9 cellular contexts compared by ENCODE assay signal in genomic region chr1:26771285-26771642, GRCh38. TPM values are rescaled to one million over a fixed set of nuclear protein-coding genes. Genes with fewer than 3 reads are reported as not detected.
DNase-seq lines count a peak whose midpoint lies in the region; ATAC-seq and TF ChIP-seq lines count a peak whose summit lies in the region.
"Had no signal": no experiment of that assay in that cellular context is flagged by ENCODE, and none has a peak within 500 bp of the region (broad histone marks: within the 10 kb centered on the region; RNA-seq: fewer than 3 reads in every experiment).

No MANE protein-coding gene starts in this region.

- H3K27me3 ChIP-seq in ACC112 (ENCODE audit: insufficient read depth, low read length), result no peaks in the 10 kb centered on the region

- H3K9me3 Mint-ChIP-seq in nephron progenitor cell, result no peaks in the 10 kb centered on the region

- DNase-seq in NCI-H524 (lab: John Stamatoyannopoulos, UW), result peak; percentile 9 to 39
- peak; percentile 73 for DNase-seq in dermis blood vessel endothelial cell
- DNase-seq in nephron progenitor cell, result no peak
- DNase-seq in UCSD-AML1 (lab: John Stamatoyannopoulos, UW; ENCODE audit: unreplicated experiment), result no peak
- DNase-seq in NCI-H1092 (lab: John Stamatoyannopoulos, UW), result no peak
- no peak for DNase-seq in NCI-H1105 (lab: John Stamatoyannopoulos, UW)
- DNase-seq: NCI-H2029 treated with DMSO at 0.1 percent for 48 hours had no signal

- H3K27ac ChIP-seq in ACC112 (ENCODE audit: low read depth, low read length), result peak overlapping the region; percentile 99

- no peaks in the 10 kb centered on the region for H3K27me3 Mint-ChIP-seq in nephron progenitor cell (ENCODE audit: low read depth, poor library complexity)

- no peak overlapping the region for H2AFZ ChIP-seq in ACC112 (ENCODE audit: low read length, unreplicated experiment)

- no peak for TF ChIP-seq CTCF in nephron progenitor cell (IDR thresholded peaks at IDR 0.05)

- H3K4me3 ChIP-seq in ACC112 (ENCODE audit: low read depth, low read length), result peak overlapping the region; percentile 34; the same call in 1 of the 2 replicates

- H3K4me3 Mint-ChIP-seq in nephron progenitor cell, result no peak overlapping the region

- H3K36me3 Mint-ChIP-seq in nephron progenitor cell (ENCODE audit: low read depth), result peaks cover 99% of the 10 kb centered on the region

- ATAC-seq in HG02642 (IDR thresholded peaks at IDR 0.05; ENCODE audit: poor library complexity, unreplicated experiment), result no peak

- H3K36me3 ChIP-seq in ACC112 (ENCODE audit: insufficient read depth, low read length), result peaks cover 58% of the 10 kb centered on the region

- H3K27ac Mint-ChIP-seq in nephron progenitor cell, result peak overlapping the region; percentile 88

- peaks cover 16% of the 10 kb centered on the region for H3K4me1 Mint-ChIP-seq in nephron progenitor cell

- H3K79me2 ChIP-seq in ACC112 (ENCODE audit: control insufficient read depth, insufficient read depth, low read length, unreplicated experiment), result no peaks in the 10 kb centered on the region

- H3K4me1 ChIP-seq in ACC112 (ENCODE audit: control insufficient read depth, insufficient read depth, low read length, unreplicated experiment), result peaks cover 56% of the 10 kb centered on the region

RNA-seq across cellular contexts. Expression of gene PIGV, which starts 16.5 kb away (rescaled TPM):
- total RNA-seq in dermis blood vessel endothelial cell, result 9.4 and 10.1 TPM in 2 replicates

RNA-seq across cellular contexts. Expression of gene ZDHHC18, which starts 55.2 kb away (rescaled TPM):
- total RNA-seq in dermis blood vessel endothelial cell, result 6.8 and 9.2 TPM in 2 replicates

Comparison
In these comparisons a context has a peak if more than half of its experiments do, and no peak if none do; other contexts are left out.
1. DNase-seq: peak in NCI-H524 (2 of 2) and dermis blood vessel endothelial cell (single experiment); none in nephron progenitor cell (single experiment), UCSD-AML1 (single experiment), NCI-H1092 (single experiment) and NCI-H1105 (single experiment).